In the genomic region with DNA sequence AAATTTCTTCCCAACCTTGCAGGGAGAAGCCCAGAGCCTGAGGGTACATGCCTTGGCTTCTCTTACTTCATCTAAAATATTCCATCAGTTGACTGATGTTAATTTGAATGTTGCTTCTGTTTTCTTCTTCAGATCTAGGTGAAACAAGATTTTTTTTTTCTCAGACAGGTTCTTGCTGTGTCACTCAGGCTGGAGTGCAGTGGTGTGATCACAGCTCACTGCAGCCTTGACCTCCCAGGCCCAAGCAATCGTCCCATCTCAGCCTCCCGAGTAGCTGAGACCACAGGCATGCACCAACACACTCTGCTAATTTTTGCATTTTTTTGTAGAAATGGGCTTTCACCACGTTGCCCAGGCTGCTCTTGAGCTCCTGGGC, we compare ENCODE assay signal across 26 cellular contexts.
"Had no signal": no experiment of that assay in that cellular context is flagged by ENCODE, and none has a peak within 500 bp of the region (broad histone marks: within the 10 kb centered on the region; RNA-seq: fewer than 3 reads in every experiment).

No MANE protein-coding gene starts in this region.

- H3K36me3 ChIP-seq: adrenal gland, breast epithelium, SJCRH30 had no signal

- H3K27ac ChIP-seq: adrenal gland, body of pancreas, breast epithelium, SJCRH30, SK-N-MC had no signal

- H3K27me3 ChIP-seq: adrenal gland, body of pancreas, breast epithelium, SJCRH30 had no signal

- FAIRE-seq: astrocyte, RCC 7860, TTC549 had no signal

- H3K36me3 Mint-ChIP-seq: activated naive CD4-positive, alpha-beta T cell treated with anti-CD3 and anti-CD28 coated beads, Interleukin-2, amount 50 U/mL, for 72 hours had no signal

- H3K27me3 Mint-ChIP-seq: activated CD8-positive, alpha-beta T cell treated with anti-CD3 and anti-CD28 coated beads for 36 hours; activated T-helper 17 cell treated with anti-CD3 and anti-CD28 coated beads, Interleukin-2, amount 50 U/mL, for 72 hours had no signal

- DNase-seq: activated CD4-positive, alpha-beta T cell treated with anti-CD3 and anti-CD28 coated beads, Interleukin-2, amount 10 ng/mL, durations not matched to agents 24 days and 14 days; activated CD4-positive, alpha-beta T cell treated with anti-CD3 and anti-CD28 coated beads, Interleukin-2, amount 50 U/mL, for 4 hours; activated CD8-positive, alpha-beta T cell treated with anti-CD3 and anti-CD28 coated beads for 36 hours; activated effector memory CD4-positive, alpha-beta T cell treated with anti-CD3 and anti-CD28 coated beads, Interleukin-2, amount 50 U/mL, for 16 hours; activated naive CD4-positive, alpha-beta T cell; activated T-cell treated with anti-CD3 and anti-CD28 coated beads, Interleukin-2, amount 50 U/mL, for 1 hour; activated T-cell treated with anti-CD3 and anti-CD28 coated beads, Interleukin-2, amount 50 U/mL, for 72 hours; caudate nucleus; Karpas-422; NCI-H1105; NCI-H1417 treated with DMSO at 0.1 percent for 48 hours; NCI-H187 treated with DMSO at 0.1 percent for 48 hours; NCI-H2171 treated with DMSO at 0.1 percent for 48 hours; NCI-H2227 treated with DMSO at 0.1 percent for 48 hours; NCI-H446; NCI-H524 had no signal

- ATAC-seq: activated CD8-positive, alpha-beta T cell treated with anti-CD3 and anti-CD28 coated beads for 36 hours; activated naive CD4-positive, alpha-beta T cell treated with anti-CD3 and anti-CD28 coated beads, Interleukin-2, amount 50 U/mL, for 72 hours; activated T-cell treated with anti-CD3 and anti-CD28 coated beads, Interleukin-2, amount 50 U/mL, for 72 hours; activated T-helper 17 cell treated with anti-CD3 and anti-CD28 coated beads, Interleukin-2, amount 50 U/mL, for 72 hours; body of pancreas had no signal

- H3K4me3 ChIP-seq: adrenal gland, body of pancreas, breast epithelium, SJCRH30, SK-N-MC had no signal

- H3K9me3 ChIP-seq: adrenal gland, body of pancreas, breast epithelium, SJCRH30 had no signal

- H3K4me3 Mint-ChIP-seq: activated CD4-positive, alpha-beta T cell treated with anti-CD3 and anti-CD28 coated beads, Interleukin-2, amount 10 ng/mL, durations not matched to agents 24 days and 14 days; activated CD8-positive, alpha-beta T cell treated with anti-CD3 and anti-CD28 coated beads for 36 hours; activated T-cell treated with anti-CD3 and anti-CD28 coated beads, Interleukin-2, amount 50 U/mL, for 72 hours; activated T-helper 17 cell treated with anti-CD3 and anti-CD28 coated beads, Interleukin-2, amount 50 U/mL, for 72 hours had no signal

- H3K4me1 ChIP-seq: adrenal gland, body of pancreas, breast epithelium had no signal

- H3K9me3 Mint-ChIP-seq: activated CD8-positive, alpha-beta T cell treated with anti-CD3 and anti-CD28 coated beads for 36 hours; activated T-helper 17 cell treated with anti-CD3 and anti-CD28 coated beads, Interleukin-2, amount 50 U/mL, for 72 hours had no signal

- H3K27ac Mint-ChIP-seq: activated CD4-positive, alpha-beta T cell treated with anti-CD3 and anti-CD28 coated beads, Interleukin-2, amount 10 ng/mL, durations not matched to agents 24 days and 14 days; activated CD8-positive, alpha-beta T cell treated with anti-CD3 and anti-CD28 coated beads for 36 hours; activated T-cell treated with anti-CD3 and anti-CD28 coated beads, Interleukin-2, amount 50 U/mL, for 72 hours; activated T-helper 17 cell treated with anti-CD3 and anti-CD28 coated beads, Interleukin-2, amount 50 U/mL, for 72 hours had no signal
